In the genomic region with DNA sequence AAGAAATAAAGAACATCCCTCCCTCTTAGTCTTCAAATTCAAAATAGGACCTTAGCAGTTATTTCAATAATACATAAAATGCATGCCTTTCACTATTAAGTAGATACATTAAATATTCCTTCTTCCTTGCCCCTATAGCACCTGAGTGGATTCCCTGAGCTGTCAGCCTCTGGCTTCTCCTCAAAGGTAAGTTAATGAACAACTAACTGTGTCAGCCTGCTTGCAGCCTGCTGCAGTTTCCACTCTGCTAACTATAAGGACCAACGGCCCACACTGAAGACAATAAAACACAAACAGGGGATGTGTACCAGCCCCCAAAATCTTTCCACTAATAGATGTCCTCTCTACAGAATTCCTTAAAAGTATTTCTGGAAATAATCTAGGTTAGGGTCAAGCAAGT, we compare ENCODE assay signal across 1 cellular context.
TF ChIP-seq lines count a peak whose summit lies in the region.

No MANE protein-coding gene starts in this region.

TF ChIP-seq in neural cell, 6 proteins besides CTCF, POLR2A, EP300 and RAD21:
- TF ChIP-seq EZH2 (IDR thresholded peaks at IDR 0.05; ENCODE audit: borderline replicate concordance, insufficient read depth, low read length, poor library complexity, severe bottlenecking), result no peak
- TF ChIP-seq, protein P1, sequence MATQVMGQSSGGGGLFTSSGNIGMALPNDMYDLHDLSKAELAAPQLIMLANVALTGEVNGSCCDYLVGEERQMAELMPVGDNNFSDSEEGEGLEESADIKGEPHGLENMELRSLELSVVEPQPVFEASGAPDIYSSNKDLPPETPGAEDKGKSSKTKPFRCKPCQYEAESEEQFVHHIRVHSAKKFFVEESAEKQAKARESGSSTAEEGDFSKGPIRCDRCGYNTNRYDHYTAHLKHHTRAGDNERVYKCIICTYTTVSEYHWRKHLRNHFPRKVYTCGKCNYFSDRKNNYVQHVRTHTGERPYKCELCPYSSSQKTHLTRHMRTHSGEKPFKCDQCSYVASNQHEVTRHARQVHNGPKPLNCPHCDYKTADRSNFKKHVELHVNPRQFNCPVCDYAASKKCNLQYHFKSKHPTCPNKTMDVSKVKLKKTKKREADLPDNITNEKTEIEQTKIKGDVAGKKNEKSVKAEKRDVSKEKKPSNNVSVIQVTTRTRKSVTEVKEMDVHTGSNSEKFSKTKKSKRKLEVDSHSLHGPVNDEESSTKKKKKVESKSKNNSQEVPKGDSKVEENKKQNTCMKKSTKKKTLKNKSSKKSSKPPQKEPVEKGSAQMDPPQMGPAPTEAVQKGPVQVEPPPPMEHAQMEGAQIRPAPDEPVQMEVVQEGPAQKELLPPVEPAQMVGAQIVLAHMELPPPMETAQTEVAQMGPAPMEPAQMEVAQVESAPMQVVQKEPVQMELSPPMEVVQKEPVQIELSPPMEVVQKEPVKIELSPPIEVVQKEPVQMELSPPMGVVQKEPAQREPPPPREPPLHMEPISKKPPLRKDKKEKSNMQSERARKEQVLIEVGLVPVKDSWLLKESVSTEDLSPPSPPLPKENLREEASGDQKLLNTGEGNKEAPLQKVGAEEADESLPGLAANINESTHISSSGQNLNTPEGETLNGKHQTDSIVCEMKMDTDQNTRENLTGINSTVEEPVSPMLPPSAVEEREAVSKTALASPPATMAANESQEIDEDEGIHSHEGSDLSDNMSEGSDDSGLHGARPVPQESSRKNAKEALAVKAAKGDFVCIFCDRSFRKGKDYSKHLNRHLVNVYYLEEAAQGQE (IDR thresholded peaks at IDR 0.05; ENCODE audit: borderline replicate concordance), result no peak
- no peak for TF ChIP-seq TAF1 (IDR thresholded peaks at IDR 0.05; ENCODE audit: low read depth)
- no peak for TF ChIP-seq SMC3 (conservative IDR thresholded peaks at IDR 0.05; ENCODE audit: poor library complexity)
- no peak for TF ChIP-seq POLR2AphosphoS5 (IDR thresholded peaks at IDR 0.05)
- no peak for TF ChIP-seq MXI1 (conservative IDR thresholded peaks at IDR 0.05; ENCODE audit: poor library complexity, severe bottlenecking)
